ENCODE assay signal across 11 cellular contexts in the genomic region with DNA sequence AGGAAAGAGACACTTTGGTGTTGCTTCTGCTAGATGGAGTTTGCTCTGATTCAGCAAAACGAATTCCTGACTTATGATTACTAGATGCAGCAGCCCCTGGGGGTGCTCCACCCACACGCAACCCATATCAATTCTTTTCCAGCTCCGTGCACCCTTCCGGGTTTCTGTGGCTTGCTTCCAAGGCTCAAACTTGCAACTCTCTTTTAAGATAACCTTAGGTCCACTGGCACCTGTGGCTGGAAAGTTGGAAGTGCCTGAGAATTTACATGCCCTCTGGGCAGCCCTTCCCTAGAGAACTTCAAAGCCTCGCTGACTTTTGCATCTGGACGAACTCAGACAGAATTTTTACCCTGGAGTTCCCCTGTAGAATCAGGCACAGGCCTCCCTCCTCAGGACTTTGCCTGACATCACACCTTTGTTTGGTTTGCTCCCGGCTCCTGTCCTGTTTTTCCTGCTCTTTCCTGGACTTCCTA.
A peak's percentile ranks its signal among the peaks of the same experiment; 100 is the strongest.
DNase-seq lines count a peak whose midpoint lies in the region; ATAC-seq and TF ChIP-seq lines count a peak whose summit lies in the region.
"Had no signal": no experiment of that assay in that cellular context is flagged by ENCODE, and none has a peak within 500 bp of the region (broad histone marks: within the 10 kb centered on the region; RNA-seq: fewer than 3 reads in every experiment).

No MANE protein-coding gene starts in this region.

- H3K27ac Mint-ChIP-seq in effector memory CD8-positive, alpha-beta T cell = peak overlapping the region in 1 of 2 donors; percentile 92
- H3K27ac Mint-ChIP-seq: progenitor cell of endocrine pancreas had no signal

- peaks cover 37% of the 10 kb centered on the region for H3K4me1 ChIP-seq in osteoblast (ENCODE audit: insufficient read depth, low read length)
- H3K4me1 ChIP-seq: gastrocnemius medialis had no signal

- H3K27me3 ChIP-seq in osteoblast (ENCODE audit: insufficient read depth, low read length) = no peaks in the 10 kb centered on the region
- H3K27me3 ChIP-seq: gastrocnemius medialis had no signal

- DNase-seq in GM03348 (ENCODE audit: low spot score) = peak; percentile 62
- DNase-seq in RPMI8226 = peak; percentile 76
- no peak for DNase-seq in epithelial cell of proximal tubule (ENCODE audit: low read depth)
- DNase-seq in osteoblast (ENCODE audit: insufficient read length, low spot score, missing footprints) = peak; percentile 65
- no peak for DNase-seq in NK-92 (lab: John Stamatoyannopoulos, UW; ENCODE audit: unreplicated experiment)
- DNase-seq in effector memory CD8-positive, alpha-beta T cell = no peak
- no peak for DNase-seq in activated CD4-positive, alpha-beta T cell treated with anti-CD3 and anti-CD28 coated beads, Interleukin-2, amount 50 U/mL, for 1 hour
- DNase-seq: gastrocnemius medialis, NCI-H2171 treated with DMSO at 0.1 percent for 48 hours had no signal

- peak; percentile 32 for TF ChIP-seq CTCF in epithelial cell of proximal tubule (conservative IDR thresholded peaks at IDR 0.05; ENCODE audit: low read depth, low read length)
- TF ChIP-seq CTCF in osteoblast (IDR thresholded peaks at IDR 0.05; ENCODE audit: extremely low read depth, low read depth, low read length) = peak; percentile 33

- H3K9me3 ChIP-seq in osteoblast (ENCODE audit: low read depth, low read length) = no peaks in the 10 kb centered on the region
- H3K9me3 ChIP-seq: gastrocnemius medialis had no signal

- H3K27ac ChIP-seq in osteoblast (ENCODE audit: low read depth, low read length) = peak overlapping the region; percentile 95
- H3K27ac ChIP-seq: gastrocnemius medialis had no signal

- H3K36me3 ChIP-seq in osteoblast (ENCODE audit: insufficient read depth, low read length) = no peaks in the 10 kb centered on the region
- H3K36me3 ChIP-seq: gastrocnemius medialis had no signal

- peak overlapping the region; percentile 1 for H3K4me2 ChIP-seq in osteoblast (ENCODE audit: insufficient read depth, low read length)

- no peaks in the 10 kb centered on the region for H3K27me3 Mint-ChIP-seq in effector memory CD8-positive, alpha-beta T cell

- H4K20me1 ChIP-seq in osteoblast (ENCODE audit: insufficient read depth, low read length) = no peaks in the 10 kb centered on the region

- ATAC-seq in GM18868 (IDR thresholded peaks at IDR 0.05; ENCODE audit: unreplicated experiment) = no peak
- ATAC-seq in effector memory CD8-positive, alpha-beta T cell (replicated peaks) = no peak
- ATAC-seq: gastrocnemius medialis had no signal

- H3K4me1 Mint-ChIP-seq in effector memory CD8-positive, alpha-beta T cell (ENCODE audit: low read depth in 2 of 2) = peaks cover 21 to 50% of the 10 kb centered on the region in 2 donors

- H3K79me2 ChIP-seq in osteoblast (ENCODE audit: insufficient read depth, low read length) = no peaks in the 10 kb centered on the region

- H3K4me3 Mint-ChIP-seq in effector memory CD8-positive, alpha-beta T cell = peak overlapping the region in 1 of 2 donors; percentile 14

- no peaks in the 10 kb centered on the region for H3K36me3 Mint-ChIP-seq in effector memory CD8-positive, alpha-beta T cell (ENCODE audit: insufficient read depth)

- H2AFZ ChIP-seq in osteoblast (ENCODE audit: low read length) = no peak overlapping the region

- no peaks in the 10 kb centered on the region for H3K9me3 Mint-ChIP-seq in effector memory CD8-positive, alpha-beta T cell

- H3K4me3 ChIP-seq in epithelial cell of proximal tubule (ENCODE audit: low read depth, low read length) = no peak overlapping the region
- H3K4me3 ChIP-seq in osteoblast (ENCODE audit: insufficient read depth, low read length) = no peak overlapping the region
- H3K4me3 ChIP-seq: gastrocnemius medialis had no signal

Comparison
In these comparisons a context has a peak if more than half of its experiments do, and no peak if none do; other contexts are left out.
1. DNase-seq: peak in GM03348 (single experiment), RPMI8226 (single experiment) and osteoblast (single experiment); none in epithelial cell of proximal tubule (single experiment), NK-92 (single experiment), effector memory CD8-positive, alpha-beta T cell (0 of 3) and activated CD4-positive, alpha-beta T cell treated with anti-CD3 and anti-CD28 coated beads, Interleukin-2, amount 50 U/mL, for 1 hour (single experiment).